Comparison of ENCODE assay signal across 10 cellular contexts in the genomic region with DNA sequence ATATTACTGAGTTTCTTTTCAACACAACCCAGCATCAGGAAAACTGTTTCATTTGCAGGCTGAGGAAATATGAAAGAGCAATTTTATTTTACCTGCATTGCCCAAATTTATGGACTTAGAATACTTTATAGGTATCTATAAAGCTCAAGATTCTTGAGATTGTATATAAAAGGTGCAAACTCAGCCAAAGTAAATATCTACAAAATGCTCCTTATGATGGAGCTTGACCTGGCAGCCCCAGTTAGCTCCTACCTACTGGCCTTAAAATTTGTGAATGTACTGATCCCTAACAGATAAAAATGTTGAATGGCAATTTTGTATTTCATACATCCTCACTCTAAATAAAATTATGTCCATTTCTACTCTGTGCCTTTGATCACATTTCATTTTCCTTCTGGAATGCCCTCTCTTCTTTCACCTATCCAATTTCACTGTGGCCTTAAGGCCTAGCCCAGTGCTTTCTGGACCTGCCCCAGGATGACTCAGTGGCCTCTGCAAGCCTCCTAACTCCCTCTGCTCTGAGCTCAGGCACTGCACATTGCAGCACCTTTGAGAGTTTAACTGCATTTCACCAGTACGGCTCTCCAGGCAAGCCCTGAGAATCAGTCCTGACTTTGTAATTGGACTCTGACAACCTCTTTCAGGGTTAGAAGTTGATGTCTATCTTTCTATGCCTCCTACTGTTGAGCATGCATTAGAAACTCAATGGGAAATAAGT.
A peak's percentile ranks its signal among the peaks of the same experiment; 100 is the strongest.
DNase-seq lines count a peak whose midpoint lies in the region; ATAC-seq, FAIRE-seq and TF ChIP-seq lines count a peak whose summit lies in the region.
"Had no signal": no experiment of that assay in that cellular context is flagged by ENCODE, and none has a peak within 500 bp of the region (broad histone marks: within the 10 kb centered on the region; RNA-seq: fewer than 3 reads in every experiment).

No MANE protein-coding gene starts in this region.

- no peak for TF ChIP-seq CTCF in epithelial cell of esophagus (IDR thresholded peaks at IDR 0.05; ENCODE audit: insufficient read depth, low read depth, low read length, missing control alignments)
- no peak for TF ChIP-seq CTCF in MM.1S (IDR thresholded peaks at IDR 0.05; ENCODE audit: low read length)

- no peak overlapping the region for H3K27ac ChIP-seq in MM.1S (ENCODE audit: low read length)
- H3K27ac ChIP-seq in small intestine (ENCODE audit: low read depth in 1 of 2, low read length in 1 of 2) = no peak overlapping the region
- H3K27ac ChIP-seq: BLaER1 treated with 17β-estradiol and CSF1 and Interleukin-3, amounts not matched to agents 10 nM and 100 nM had no signal

- H3K36me3 ChIP-seq in MM.1S (replicated peaks; ENCODE audit: insufficient read depth, low read length) (no peaks in the 10 kb centered on the region), small intestine (ENCODE audit: control insufficient read depth in 2 of 2, insufficient read depth in 2 of 2, low read length in 2 of 2) (no peaks in the 10 kb centered on the region)
- H3K36me3 ChIP-seq: BLaER1 treated with 17β-estradiol and CSF1 and Interleukin-3, amounts not matched to agents 10 nM and 100 nM had no signal

- no peaks in the 10 kb centered on the region for H3K9me2 ChIP-seq in MM.1S (replicated peaks; ENCODE audit: insufficient read depth, low read length)

- no peaks in the 10 kb centered on the region for H3F3A ChIP-seq in MM.1S (ENCODE audit: insufficient read depth, low read length)

- no peak for ATAC-seq in GM21360 (IDR thresholded peaks at IDR 0.05; ENCODE audit: unreplicated experiment)

- no peaks in the 10 kb centered on the region for H4K20me1 ChIP-seq in MM.1S (ENCODE audit: insufficient read depth, low read length)
- H4K20me1 ChIP-seq: BLaER1 treated with 17β-estradiol and CSF1 and Interleukin-3, amounts not matched to agents 10 nM and 100 nM had no signal

- no peak overlapping the region for H3K4me2 ChIP-seq in MM.1S (ENCODE audit: low read depth, low read length)
- H3K4me2 ChIP-seq: BLaER1 treated with 17β-estradiol and CSF1 and Interleukin-3, amounts not matched to agents 10 nM and 100 nM had no signal

- no peaks in the 10 kb centered on the region for H3K9me3 ChIP-seq in MM.1S (replicated peaks; ENCODE audit: insufficient read depth, low read length)
- H3K9me3 ChIP-seq in small intestine (ENCODE audit: control insufficient read depth, low read depth) = no peaks in the 10 kb centered on the region
- H3K9me3 ChIP-seq: BLaER1 treated with 17β-estradiol and CSF1 and Interleukin-3, amounts not matched to agents 10 nM and 100 nM had no signal

- no peak overlapping the region for H2AFZ ChIP-seq in MM.1S (ENCODE audit: low read length)

- DNase-seq in AG08396 (ENCODE audit: low spot score) (peak; percentile 72), NCI-H226 (peak; percentile 95), epithelial cell of esophagus (ENCODE audit: low read depth) (peak; percentile 90), myocyte (ENCODE audit: low read depth) (peak; percentile 80), NCI-H2029 treated with DMSO at 0.1 percent for 48 hours (lab: John Stamatoyannopoulos, UW) (no peak), MM.1S (no peak), small intestine (no peak)
- DNase-seq: RPMI8226 had no signal

- no peak for FAIRE-seq in small intestine (lab: Jason Lieb, UNC)

- H3K4me1 ChIP-seq in MM.1S (ENCODE audit: low read length) (no peaks in the 10 kb centered on the region), small intestine (ENCODE audit: control insufficient read depth in 2 of 2, insufficient read depth in 1 of 2, low read depth in 1 of 2, low read length in 1 of 2) (no peaks in the 10 kb centered on the region)

- no peak overlapping the region for H3K4me3 ChIP-seq in epithelial cell of esophagus (ENCODE audit: low read length)
- no peak overlapping the region for H3K4me3 ChIP-seq in MM.1S (ENCODE audit: low read length)
- no peak overlapping the region for H3K4me3 ChIP-seq in small intestine (ENCODE audit: low read depth in 1 of 2, low read length in 2 of 2)
- H3K4me3 ChIP-seq: BLaER1 treated with 17β-estradiol and CSF1 and Interleukin-3, amounts not matched to agents 10 nM and 100 nM had no signal

- H3K27me3 ChIP-seq in MM.1S (replicated peaks; ENCODE audit: insufficient read depth, low read length) (no peaks in the 10 kb centered on the region), small intestine (ENCODE audit: control insufficient read depth in 2 of 2, insufficient read depth in 2 of 2, low read length in 2 of 2) (no peaks in the 10 kb centered on the region)
- H3K27me3 ChIP-seq: BLaER1 treated with 17β-estradiol and CSF1 and Interleukin-3, amounts not matched to agents 10 nM and 100 nM had no signal

- WGBS in small intestine, 3 donors = 76 to 86% (median 82%) methylated on average over 1 of the region's 1 CpG

- H3K9ac ChIP-seq in MM.1S (ENCODE audit: low read length) = no peak overlapping the region
- H3K9ac ChIP-seq: BLaER1 treated with 17β-estradiol and CSF1 and Interleukin-3, amounts not matched to agents 10 nM and 100 nM had no signal

- no peaks in the 10 kb centered on the region for H3K79me2 ChIP-seq in MM.1S (ENCODE audit: low read length)

Comparison
In these comparisons a context has a peak if more than half of its experiments do, and no peak if none do; other contexts are left out.
1. DNase-seq: peak in AG08396 (single experiment), NCI-H226 (single experiment), epithelial cell of esophagus (single experiment) and myocyte (single experiment); none in NCI-H2029 treated with DMSO at 0.1 percent for 48 hours (single experiment), MM.1S (single experiment) and small intestine (single experiment).